ENCODE assay signal across 7 cellular contexts in genomic region chr3:9398715-9399708, GRCh38. TPM values are rescaled to one million over a fixed set of nuclear protein-coding genes. Genes with fewer than 3 reads are reported as not detected.
DNase-seq lines count a peak whose midpoint lies in the region; ATAC-seq and TF ChIP-seq lines count a peak whose summit lies in the region.

No MANE protein-coding gene starts in this region.

- 0 to 1% (median 1%) methylated on average over 9 of the region's 9 CpGs for WGBS in ovary, 3 donors

- no peak overlapping the region for H2AFZ ChIP-seq in fibroblast of lung (ENCODE audit: low read length)

- H3K4me2 ChIP-seq in fibroblast of lung (ENCODE audit: extremely low read depth, insufficient read depth, low read length): peak overlapping the region; percentile 90

- no peak for TF ChIP-seq CTCF in fibroblast of lung (conservative IDR thresholded peaks at IDR 0.05 in 1 of 2, IDR thresholded peaks at IDR 0.05 in 1 of 2; ENCODE audit: low read depth in 1 of 2, low read length in 2 of 2)
- no peak for TF ChIP-seq CTCF in ovary (IDR thresholded peaks at IDR 0.05)

- peak overlapping the region; percentile 99 for H3K9ac ChIP-seq in fibroblast of lung (ENCODE audit: insufficient read depth, low read length)

- ATAC-seq in HG03159 (IDR thresholded peaks at IDR 0.05; ENCODE audit: unreplicated experiment): no peak
- no peak for ATAC-seq in HG02623 (IDR thresholded peaks at IDR 0.05; ENCODE audit: unreplicated experiment)

- peak overlapping the region; percentile 96 to 99 (median 98) for H3K4me3 ChIP-seq in fibroblast of lung (replicated peaks in 1 of 4; ENCODE audit: control extremely low read depth in 1 of 4, insufficient read depth in 1 of 4, low read depth in 3 of 4, low read length in 4 of 4)
- peak overlapping the region; percentile 85 for H3K4me3 ChIP-seq in ovary

- DNase-seq in GF-D8 (lab: John Stamatoyannopoulos, UW) (peak; percentile 34), KBM-7 (peak; percentile 55), fibroblast of lung (ENCODE audit: low read depth in 2 of 2) (peak; percentile 54 to 63), ovary (peak in 1 of 5 donors; percentile 22)
- peak; percentile 29 to 30 for DNase-seq in activated CD4-positive, alpha-beta T cell treated with anti-CD3 and anti-CD28 coated beads, Interleukin-2, amount 50 U/mL, for 48 hours

- H3K27me3 ChIP-seq in fibroblast of lung (ENCODE audit: control insufficient read depth, insufficient read depth, low read length) (no peaks in the 10 kb centered on the region), ovary (no peaks in the 10 kb centered on the region)

- TF ChIP-seq POLR2A in ovary (IDR thresholded peaks at IDR 0.05): no peak

- no peak for TF ChIP-seq EP300 in ovary (IDR thresholded peaks at IDR 0.05)

- intact Hi-C loops in ovary (cut with DNase I): no loop called here

- H3K36me3 ChIP-seq in fibroblast of lung (ENCODE audit: control insufficient read depth, insufficient read depth, low read length) (no peaks in the 10 kb centered on the region), ovary (no peaks in the 10 kb centered on the region)

- in situ Hi-C loops in KBM-7 (cut with MboI; ENCODE audit: low pct_unique_long_range_greater_than_20kb, low sequenced_read_pairs): no loop called here

- H4K20me1 ChIP-seq in fibroblast of lung (ENCODE audit: control insufficient read depth, extremely low read depth, insufficient read depth, low read length): peaks cover 19% of the 10 kb centered on the region

- H3K4me1 ChIP-seq in fibroblast of lung (ENCODE audit: control insufficient read depth, extremely low read depth, insufficient read depth, low read length): peaks cover 14% of the 10 kb centered on the region
- H3K4me1 ChIP-seq in ovary (ENCODE audit: insufficient read depth): peaks cover 13% of the 10 kb centered on the region

- no peaks in the 10 kb centered on the region for H3K9me3 ChIP-seq in fibroblast of lung (ENCODE audit: control insufficient read depth, insufficient read depth, low read depth, low read length)
- H3K9me3 ChIP-seq in ovary: no peaks in the 10 kb centered on the region

- peak overlapping the region; percentile 99 for H3K27ac ChIP-seq in fibroblast of lung (ENCODE audit: insufficient read depth, low read length)
- H3K27ac ChIP-seq in ovary: peak overlapping the region in 1 of 2 donors; percentile 97

- H3K79me2 ChIP-seq in fibroblast of lung (ENCODE audit: control insufficient read depth, insufficient read depth, low read length): peaks cover 85% of the 10 kb centered on the region

RNA-seq across cellular contexts. Expression of gene SETD5, which starts 1.6 kb away (rescaled TPM):
- total RNA-seq in fibroblast of lung (29.8 and 53.7 TPM in 2 replicates), ovary (100 to 1,000 TPM in 3 of 7 donors, 10 to 100 TPM in 4; 74.6 to 140 (median 98.2) TPM)
- polyA plus RNA-seq in fibroblast of lung (39.5 and 62.5 TPM in 2 replicates), ovary (10 to 100 TPM; 30.8 to 71.8 TPM)
- polyA plus RNA-seq in fibroblast of lung (2012): 26.6 and 49.8 TPM in 2 replicates
- 75.8 and 88.6 TPM in 2 replicates for polyA minus RNA-seq in fibroblast of lung (ENCODE audit: low replicate concordance)

RNA-seq across cellular contexts. Expression of gene THUMPD3, which starts 36.2 kb away (rescaled TPM):
- 59.9 and 68.3 TPM in 2 replicates for total RNA-seq in fibroblast of lung
- polyA plus RNA-seq in fibroblast of lung: 48.9 and 57.8 TPM in 2 replicates
- polyA plus RNA-seq in fibroblast of lung (2012): 40.5 and 46.6 TPM in 2 replicates
- 15.4 and 32.2 TPM in 2 replicates for polyA minus RNA-seq in fibroblast of lung (ENCODE audit: low replicate concordance)
- total RNA-seq in ovary: 10 to 100 TPM; 11.9 to 35.1 (median 27.8) TPM
- polyA plus RNA-seq in ovary: 10 to 100 TPM; 18.3 to 25.9 TPM
